In genomic region chr20:39225536-39225935, GRCh38 we compare ENCODE assay signal across 1 cellular context.
TF ChIP-seq lines count a peak whose summit lies in the region.

No MANE protein-coding gene starts in this region.

TF ChIP-seq in GM23338, 12 proteins besides CTCF, POLR2A, EP300 and RAD21 (continued from another document):
- TF ChIP-seq EZH2phosphoT487 (IDR thresholded peaks at IDR 0.05; ENCODE audit: unreplicated experiment) (no peak), CREB1 (CRISPR knock-in tag; IDR thresholded peaks at IDR 0.05; ENCODE audit: low read depth) (no peak), ZNF114 (CRISPR knock-in tag; IDR thresholded peaks at IDR 0.05) (no peak), STAT1 (IDR thresholded peaks at IDR 0.05; ENCODE audit: unreplicated experiment) (no peak), POLR2AphosphoS5 (IDR thresholded peaks at IDR 0.05; ENCODE audit: low read depth) (no peak), EZH2 (IDR thresholded peaks at IDR 0.05; ENCODE audit: low read depth, unreplicated experiment) (no peak), JUNB (IDR thresholded peaks at IDR 0.05; ENCODE audit: unreplicated experiment) (no peak), REST (IDR thresholded peaks at IDR 0.05; ENCODE audit: unreplicated experiment) (no peak), ZNF331 (CRISPR knock-in tag; IDR thresholded peaks at IDR 0.05; ENCODE audit: low read depth) (no peak)
- TF ChIP-seq, protein P1, sequence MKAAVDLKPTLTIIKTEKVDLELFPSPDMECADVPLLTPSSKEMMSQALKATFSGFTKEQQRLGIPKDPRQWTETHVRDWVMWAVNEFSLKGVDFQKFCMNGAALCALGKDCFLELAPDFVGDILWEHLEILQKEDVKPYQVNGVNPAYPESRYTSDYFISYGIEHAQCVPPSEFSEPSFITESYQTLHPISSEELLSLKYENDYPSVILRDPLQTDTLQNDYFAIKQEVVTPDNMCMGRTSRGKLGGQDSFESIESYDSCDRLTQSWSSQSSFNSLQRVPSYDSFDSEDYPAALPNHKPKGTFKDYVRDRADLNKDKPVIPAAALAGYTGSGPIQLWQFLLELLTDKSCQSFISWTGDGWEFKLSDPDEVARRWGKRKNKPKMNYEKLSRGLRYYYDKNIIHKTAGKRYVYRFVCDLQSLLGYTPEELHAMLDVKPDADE (IDR thresholded peaks at IDR 0.05), result no peak
